1 cellular context compared by ENCODE assay signal in the genomic region with DNA sequence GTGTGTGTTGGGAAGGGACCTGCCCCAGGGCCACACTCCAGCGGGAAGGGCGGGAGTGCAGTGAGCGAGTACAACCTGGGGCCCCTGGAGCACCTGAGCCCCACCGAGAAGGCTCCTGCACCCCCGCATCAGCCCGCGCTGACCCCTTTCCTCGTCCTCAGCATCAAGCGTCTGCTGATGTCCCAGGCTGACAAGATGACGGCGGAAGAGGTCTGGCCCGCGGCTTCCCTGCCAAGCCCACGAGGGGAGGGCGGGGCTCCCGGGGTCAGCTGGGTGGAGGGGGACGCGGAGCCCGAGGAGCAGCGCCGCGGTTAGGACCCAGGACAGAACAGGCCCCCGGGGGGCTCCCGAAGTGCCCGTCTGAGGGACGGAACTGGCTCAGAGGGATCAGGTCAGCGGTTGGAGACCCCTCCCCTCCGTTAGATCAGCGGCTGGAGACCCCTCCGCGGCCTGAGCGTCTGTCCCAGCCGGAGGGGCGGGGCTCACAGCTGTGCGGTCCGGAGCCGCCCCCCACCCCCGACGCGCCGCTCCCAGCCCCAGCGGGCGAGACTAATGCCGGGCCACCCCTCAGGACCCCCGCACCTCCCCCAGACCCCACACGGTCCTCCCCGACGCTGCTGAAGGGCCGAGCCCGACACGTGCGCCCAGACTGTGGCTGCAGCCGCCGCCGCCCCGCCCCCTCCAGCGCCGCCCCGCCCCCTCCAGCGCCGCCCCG.
TF ChIP-seq lines count a peak whose summit lies in the region.

No MANE protein-coding gene starts in this region.

TF ChIP-seq in K562, 482 proteins besides CTCF, POLR2A, EP300 and RAD21 (continued from another document):
- TF ChIP-seq, protein P1, sequence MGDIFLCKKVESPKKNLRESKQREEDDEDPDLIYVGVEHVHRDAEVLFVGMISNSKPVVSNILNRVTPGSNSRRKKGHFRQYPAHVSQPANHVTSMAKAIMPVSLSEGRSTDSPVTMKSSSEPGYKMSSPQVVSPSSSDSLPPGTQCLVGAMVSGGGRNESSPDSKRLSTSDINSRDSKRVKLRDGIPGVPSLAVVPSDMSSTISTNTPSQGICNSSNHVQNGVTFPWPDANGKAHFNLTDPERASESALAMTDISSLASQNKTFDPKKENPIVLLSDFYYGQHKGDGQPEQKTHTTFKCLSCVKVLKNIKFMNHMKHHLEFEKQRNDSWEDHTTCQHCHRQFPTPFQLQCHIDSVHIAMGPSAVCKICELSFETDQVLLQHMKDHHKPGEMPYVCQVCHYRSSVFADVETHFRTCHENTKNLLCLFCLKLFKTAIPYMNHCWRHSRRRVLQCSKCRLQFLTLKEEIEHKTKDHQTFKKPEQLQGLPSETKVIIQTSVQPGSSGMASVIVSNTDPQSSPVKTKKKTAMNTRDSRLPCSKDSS (IDR thresholded peaks at IDR 0.05; ENCODE audit: low read depth, partially characterized antibody), result no peak
